In genomic region chr3:182424006-182424405, GRCh38 we compare ENCODE assay signal across 7 cellular contexts.
"Had no signal": no experiment of that assay in that cellular context is flagged by ENCODE, and none has a peak within 500 bp of the region (broad histone marks: within the 10 kb centered on the region; RNA-seq: fewer than 3 reads in every experiment).

No MANE protein-coding gene starts in this region.

- H3K4me3 ChIP-seq: GM12878 had no signal

- DNase-seq: GDM1, GF-D8 had no signal

- FAIRE-seq: GM12878, GM12891, GM12892, GM18507, GM19239 had no signal

- ATAC-seq: GM12878 had no signal
